ENCODE assay signal across 27 cellular contexts in the genomic region with DNA sequence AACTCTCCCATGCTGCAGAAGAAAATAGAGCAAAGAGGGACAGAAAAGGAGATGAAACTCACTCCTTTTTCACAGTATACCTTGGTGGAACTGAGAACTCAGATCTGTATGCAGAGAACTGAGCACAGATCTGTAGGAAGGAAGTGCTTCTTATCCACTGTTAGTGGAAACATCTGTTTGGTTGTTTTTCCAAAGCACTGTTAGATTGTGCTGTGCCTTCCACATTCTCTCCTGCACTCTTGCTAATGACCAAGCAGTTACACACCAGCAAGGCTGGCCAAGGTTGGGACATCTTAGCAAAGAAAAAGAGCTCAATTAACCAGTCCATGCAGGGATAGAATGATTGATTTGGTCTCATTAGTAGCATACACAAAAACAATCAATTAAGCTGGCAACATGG. TPM values are rescaled to one million over a fixed set of nuclear protein-coding genes. Genes with fewer than 3 reads are reported as not detected.
DNase-seq lines count a peak whose midpoint lies in the region; ATAC-seq, FAIRE-seq and TF ChIP-seq lines count a peak whose summit lies in the region.
"Had no signal": no experiment of that assay in that cellular context is flagged by ENCODE, and none has a peak within 500 bp of the region (broad histone marks: within the 10 kb centered on the region; RNA-seq: fewer than 3 reads in every experiment).

No MANE protein-coding gene starts in this region.

- H3K9me3 ChIP-seq in MM.1S (replicated peaks; ENCODE audit: insufficient read depth, low read length) (no peaks in the 10 kb centered on the region), HepG2 (ENCODE audit: low read length) (no peaks in the 10 kb centered on the region)
- H3K9me3 ChIP-seq: ascending aorta, pancreas, stomach, upper lobe of left lung had no signal

- H4K20me1 ChIP-seq in MM.1S (ENCODE audit: insufficient read depth, low read length) (no peaks in the 10 kb centered on the region), HepG2 (ENCODE audit: insufficient read depth, low read length) (no peaks in the 10 kb centered on the region)

- H3K4me2 ChIP-seq in MM.1S (ENCODE audit: low read depth, low read length) (no peak overlapping the region), HepG2 (ENCODE audit: low read depth, low read length) (no peak overlapping the region)

- no peak for ATAC-seq in HepG2
- no peak for ATAC-seq in HG03457 (IDR thresholded peaks at IDR 0.05; ENCODE audit: unreplicated experiment)
- ATAC-seq: activated CD8-positive, alpha-beta memory T cell treated with anti-CD3 and anti-CD28 coated beads, Interleukin-2, amount 10 ng/mL, durations not matched to agents 7 days and 5 days; left colon; natural killer cell treated with Interleukin-12 subunit alpha and Interleukin-12 subunit beta and Interleukin-15 and Interleukin-18, amount 100 ng/mL, for 72 hours; pancreas; PC-3 had no signal

- H3K9me2 ChIP-seq in MM.1S (replicated peaks; ENCODE audit: insufficient read depth, low read length): no peaks in the 10 kb centered on the region

- TF ChIP-seq CTCF in MM.1S (IDR thresholded peaks at IDR 0.05; ENCODE audit: low read length): no peak
- TF ChIP-seq CTCF in bronchial epithelial cell (IDR thresholded peaks at IDR 0.05; ENCODE audit: insufficient read depth, low read length, severe bottlenecking): no peak
- no peak for TF ChIP-seq CTCF in HepG2 (CRISPR knock-in tag; IDR thresholded peaks at IDR 0.05)

- no peaks in the 10 kb centered on the region for H3F3A ChIP-seq in MM.1S (ENCODE audit: insufficient read depth, low read length)

- H3K36me3 ChIP-seq in MM.1S (replicated peaks; ENCODE audit: insufficient read depth, low read length): no peaks in the 10 kb centered on the region
- no peaks in the 10 kb centered on the region for H3K36me3 ChIP-seq in bronchial epithelial cell (ENCODE audit: control insufficient read depth, insufficient read depth, low read length)
- H3K36me3 ChIP-seq in HepG2 (replicated peaks in 1 of 2; ENCODE audit: control insufficient read depth in 1 of 2, insufficient read depth in 2 of 2, low read length in 2 of 2): no peaks in the 10 kb centered on the region
- H3K36me3 ChIP-seq: ascending aorta, pancreas, stomach, upper lobe of left lung had no signal

- POLR2A ChIA-PET in HepG2 (lab: Yijun Ruan, JAX): no interaction called here

- intact Hi-C loops in HepG2 (cut with micrococcal nuclease; ENCODE audit: unreplicated experiment): loop anchor here (5.0 kb wide), 1 partner anchor 125 kb away; no protein-coding TSS in a partner anchor

- no peak overlapping the region for H3K9ac ChIP-seq in MM.1S (ENCODE audit: low read length)
- H3K9ac ChIP-seq in HepG2 (ENCODE audit: insufficient read depth, low read depth, low read length): no peak overlapping the region

- H2AFZ ChIP-seq in MM.1S (ENCODE audit: low read length): 0 out of 2 replicates have a peak overlapping the region, but pooled peaks have one; percentile 32
- peak overlapping the region; percentile 12 for H2AFZ ChIP-seq in HepG2 (ENCODE audit: low read length)

- H3K4me3 ChIP-seq in MM.1S (ENCODE audit: low read length) (no peak overlapping the region), bronchial epithelial cell (ENCODE audit: low read depth, low read length) (no peak overlapping the region), HepG2 (replicated peaks in 1 of 3; ENCODE audit: insufficient read depth in 1 of 3, low read depth in 2 of 3, low read length in 3 of 3) (no peak overlapping the region)
- H3K4me3 ChIP-seq: ascending aorta, pancreas, stomach, upper lobe of left lung had no signal

- no peak overlapping the region for H3K27ac ChIP-seq in MM.1S (ENCODE audit: low read length)
- no peak overlapping the region for H3K27ac ChIP-seq in HepG2 (ENCODE audit: extremely low read length, insufficient read depth, low read length)
- H3K27ac ChIP-seq: ascending aorta, C4-2B, pancreas, stomach had no signal

- DNase-seq in CMK (ENCODE audit: low read depth) (peak; percentile 62), MM.1S (no peak), bronchial epithelial cell (ENCODE audit: low read depth) (no peak), HepG2 (ENCODE audit: low spot score) (no peak), SIG-M5 treated with dmso at 0.1 percent for 504 hours (lab: John Stamatoyannopoulos, UW; ENCODE audit: unreplicated experiment) (no peak), RKO (ENCODE audit: low spot score) (no peak), MV-4-11 (lab: John Stamatoyannopoulos, UW) (no peak)
- DNase-seq: activated CD4-positive, alpha-beta T cell treated with anti-CD3 and anti-CD28 coated beads, Interleukin-2, amount 10 ng/mL, durations not matched to agents 7 days and 5 days; activated CD8-positive, alpha-beta memory T cell treated with anti-CD3 and anti-CD28 coated beads, Interleukin-2, amount 10 ng/mL, durations not matched to agents 7 days and 5 days; central memory CD4-positive, alpha-beta T cell; DMS 273 treated with DMSO at 0.1 percent for 48 hours; glutamatergic neuron; left colon; NCI-H1105; NCI-H2029; NCI-H2227 treated with DMSO at 0.1 percent for 48 hours; pancreas; PC-3; right cardiac atrium; SHP77; stomach; T-helper 1 cell; upper lobe of left lung had no signal

- TF ChIP-seq EP300 in HepG2 (IDR thresholded peaks at IDR 0.05; ENCODE audit: low read depth in 2 of 2, low read length in 2 of 2) (no peak), HepG2 (CRISPR knock-in tag; IDR thresholded peaks at IDR 0.05; ENCODE audit: borderline replicate concordance) (no peak)

- no peaks in the 10 kb centered on the region for H3K79me2 ChIP-seq in MM.1S (ENCODE audit: low read length)
- H3K79me2 ChIP-seq in HepG2 (ENCODE audit: insufficient read depth, low read length): no peaks in the 10 kb centered on the region

- in situ Hi-C loops in HepG2 (cut with HindIII; ENCODE audit: extremely low pct_ligation_motif_present, low pct_unique_long_range_greater_than_20kb): no loop called here

- H3K27me3 ChIP-seq in MM.1S (replicated peaks; ENCODE audit: insufficient read depth, low read length): no peaks in the 10 kb centered on the region
- no peaks in the 10 kb centered on the region for H3K27me3 ChIP-seq in bronchial epithelial cell (ENCODE audit: control insufficient read depth, insufficient read depth, low read length)
- H3K27me3 ChIP-seq in HepG2 (ENCODE audit: control insufficient read depth in 1 of 2, insufficient read depth in 2 of 2, low read length in 2 of 2): no peaks in the 10 kb centered on the region
- H3K27me3 ChIP-seq: ascending aorta, pancreas, stomach, upper lobe of left lung had no signal

- BruUV-seq in HepG2 (replicated peaks; lab: Mats Ljungman, UMichigan): no TSS peak

- no peak for TF ChIP-seq RAD21 in HepG2 (CRISPR knock-in tag; IDR thresholded peaks at IDR 0.05)

- no peak for TF ChIP-seq POLR2A in HepG2 (IDR thresholded peaks at IDR 0.05; ENCODE audit: insufficient read depth in 1 of 2, low read depth in 2 of 2, low read length in 2 of 2)

- FAIRE-seq in bronchial epithelial cell (lab: Jason Lieb, UNC): peak; percentile 18
- no peak for FAIRE-seq in HepG2 (lab: Jason Lieb, UNC)
- FAIRE-seq: pancreas had no signal

- 0 out of 2 replicates have a peak, but pooled peaks cover 4% of the 10 kb centered on the region for H3K4me1 ChIP-seq in MM.1S (ENCODE audit: low read length)
- peaks cover 17% of the 10 kb centered on the region for H3K4me1 ChIP-seq in HepG2 (ENCODE audit: insufficient read depth, low read length)
- H3K4me1 ChIP-seq: ascending aorta, pancreas, stomach, upper lobe of left lung had no signal

- CTCF ChIA-PET in HepG2 (lab: Yijun Ruan, JAX; ENCODE audit: low intra/inter-chr PET ratio, low total read pairs): no interaction called here

RNA-seq across cellular contexts. Expression of a gene that starts 20.1 kb away (rescaled TPM):
- total RNA-seq in bronchial epithelial cell (2.9 and 3.6 TPM in 2 replicates), HepG2 (2016; rRNA removed; fragmentation: Illumina TruSeq; extraction: Trizol) (8.1 and 11.0 TPM in 2 replicates)
- total RNA-seq in HepG2 (2016; cell fraction: cytosol; rRNA removed; fragmentation: Illumina TruSeq; extraction: Trizol; ENCODE audit: low read depth): 1.0 and 1.2 TPM in 2 replicates
- 8.6 and 10.1 TPM in 2 replicates for total RNA-seq in HepG2 (2016; cell fraction: insoluble cytoplasmic fraction; rRNA removed; fragmentation: Illumina TruSeq; extraction: Trizol)
- total RNA-seq in HepG2 (2016; cell fraction: membrane; rRNA removed; fragmentation: Illumina TruSeq; extraction: Trizol): 4.9 TPM in 2 replicates
- total RNA-seq in HepG2 (2016; cell fraction: nucleus; rRNA removed; fragmentation: Illumina TruSeq; extraction: Trizol): 7.5 and 8.5 TPM in 2 replicates
- polyA plus RNA-seq in HepG2 (2011; rRNA removed): 11.5 and 15.4 TPM in 2 replicates
- 7.5 and 8.1 TPM in 2 replicates for polyA plus RNA-seq in HepG2 (2011; cell fraction: cytosol; rRNA removed)
- polyA plus RNA-seq in HepG2 (2011; cell fraction: nucleus; rRNA removed): 6.6 and 9.5 TPM in 2 replicates
- polyA plus RNA-seq in HepG2 (2012): 7.1 and 8.4 TPM in 2 replicates
- 0.48 and 0.64 TPM in 2 replicates for polyA plus RNA-seq in HepG2 (2016; cell fraction: cytosol; fragmentation: Illumina TruSeq; extraction: Trizol; ENCODE audit: low read depth)
- 7.0 and 8.4 TPM in 2 replicates for polyA plus RNA-seq in HepG2 (2016; cell fraction: insoluble cytoplasmic fraction; fragmentation: Illumina TruSeq; extraction: Trizol; ENCODE audit: low read depth)
- polyA plus RNA-seq in HepG2 (2016; cell fraction: membrane; fragmentation: Illumina TruSeq; extraction: Trizol; ENCODE audit: low read depth): 1.7 and 2.0 TPM in 2 replicates
- 7.7 and 13.1 TPM in 2 replicates for polyA plus RNA-seq in HepG2 (2016; cell fraction: nucleus; fragmentation: Illumina TruSeq; extraction: Trizol; ENCODE audit: insufficient read depth, low read depth)
- 21.7 and 23.9 TPM in 2 replicates for polyA minus RNA-seq in HepG2 (2011; rRNA and poly(A)+ RNA removed; ENCODE audit: low replicate concordance)
- polyA minus RNA-seq in HepG2 (2011; cell fraction: cytosol; rRNA and poly(A)+ RNA removed): 8.0 and 8.5 TPM in 2 replicates
- 10.3 and 10.8 TPM in 2 replicates for polyA minus RNA-seq in HepG2 (2011; cell fraction: nucleus; rRNA and poly(A)+ RNA removed)

RNA-seq across cellular contexts. Expression of a gene that starts 41.6 kb away (rescaled TPM):
- total RNA-seq in bronchial epithelial cell: 5.3 and 6.9 TPM in 2 replicates
- total RNA-seq in HepG2 (2016; rRNA removed; fragmentation: Illumina TruSeq; extraction: Trizol): not detected in 2 replicates
- not detected in 2 replicates for total RNA-seq in HepG2 (2016; cell fraction: cytosol; rRNA removed; fragmentation: Illumina TruSeq; extraction: Trizol; ENCODE audit: low read depth)
- 0.13 TPM in 1 of 2 replicates, not detected in the other for total RNA-seq in HepG2 (2016; cell fraction: insoluble cytoplasmic fraction; rRNA removed; fragmentation: Illumina TruSeq; extraction: Trizol)
- 0.15 and 0.21 TPM in 2 replicates for total RNA-seq in HepG2 (2016; cell fraction: membrane; rRNA removed; fragmentation: Illumina TruSeq; extraction: Trizol)
- total RNA-seq in HepG2 (2016; cell fraction: nucleus; rRNA removed; fragmentation: Illumina TruSeq; extraction: Trizol): 0.16 and 0.22 TPM in 2 replicates
- polyA plus RNA-seq in HepG2 (2011; rRNA removed): 0.17 and 0.29 TPM in 2 replicates
- polyA plus RNA-seq in HepG2 (2011; cell fraction: cytosol; rRNA removed): 0.11 and 0.12 TPM in 2 replicates
- not detected in 2 replicates for polyA plus RNA-seq in HepG2 (2011; cell fraction: nucleus; rRNA removed)
- 0.11 TPM in 1 of 2 replicates, not detected in the other for polyA plus RNA-seq in HepG2 (2012)
- polyA plus RNA-seq in HepG2 (2016; cell fraction: cytosol; fragmentation: Illumina TruSeq; extraction: Trizol; ENCODE audit: low read depth): 0.07 and 0.15 TPM in 2 replicates
- polyA plus RNA-seq in HepG2 (2016; cell fraction: insoluble cytoplasmic fraction; fragmentation: Illumina TruSeq; extraction: Trizol; ENCODE audit: low read depth): not detected in 2 replicates
- polyA plus RNA-seq in HepG2 (2016; cell fraction: membrane; fragmentation: Illumina TruSeq; extraction: Trizol; ENCODE audit: low read depth): 0.20 TPM in 1 of 2 replicates, not detected in the other
- polyA plus RNA-seq in HepG2 (2016; cell fraction: nucleus; fragmentation: Illumina TruSeq; extraction: Trizol; ENCODE audit: insufficient read depth, low read depth): not detected in 2 replicates
- polyA minus RNA-seq in HepG2 (2011; rRNA and poly(A)+ RNA removed; ENCODE audit: low replicate concordance): 0.10 TPM in 1 of 2 replicates, not detected in the other
- polyA minus RNA-seq in HepG2 (2011; cell fraction: cytosol; rRNA and poly(A)+ RNA removed): not detected in 2 replicates
- polyA minus RNA-seq in HepG2 (2011; cell fraction: nucleus; rRNA and poly(A)+ RNA removed): 0.37 TPM in 1 of 2 replicates, not detected in the other
